8 cellular contexts compared by ENCODE assay signal in genomic region chr14:106234525-106235254, GRCh38.
DNase-seq lines count a peak whose midpoint lies in the region; ATAC-seq and TF ChIP-seq lines count a peak whose summit lies in the region.
"Not testable (repeated sequence)": the region's sequence is repeated elsewhere in the genome, so short reads cannot be mapped to it uniquely, and the experiment has no call there.

No MANE protein-coding gene starts in this region.

- H3K4me1 ChIP-seq in CD8-positive, alpha-beta memory T cell (ENCODE audit: insufficient read depth, low read length) = peaks cover 20% of the 10 kb centered on the region
- not testable (repeated sequence) for H3K4me1 ChIP-seq in KMS-11 (ENCODE audit: low read depth, poor library complexity, severe bottlenecking); endodermal cell (ENCODE audit: control insufficient read depth, insufficient read depth, low read length); neutrophil (ENCODE audit: control insufficient read depth in 1 of 2, insufficient read depth in 1 of 2, low read depth in 1 of 2, low read length in 1 of 2)

- not testable (repeated sequence) for H3K4me2 ChIP-seq in KMS-11

- TF ChIP-seq CTCF in KMS-11 (conservative IDR thresholded peaks at IDR 0.05; ENCODE audit: low read depth, low read length) = peak; percentile 55
- 0 out of 2 replicates have a peak, but pooled peaks have one; percentile 18 for TF ChIP-seq CTCF in WERI-Rb-1 (IDR thresholded peaks at IDR 0.05; ENCODE audit: low read depth, low read length)
- peak; percentile 18 for TF ChIP-seq CTCF in endodermal cell (conservative IDR thresholded peaks at IDR 0.05)
- TF ChIP-seq CTCF in neutrophil (IDR thresholded peaks at IDR 0.05) = peak; percentile 62

- H3K9ac ChIP-seq in KMS-11; endodermal cell (ENCODE audit: extremely low read depth, low read length, poor library complexity, severe bottlenecking): not testable (repeated sequence)

- H3K9me3 Mint-ChIP-seq in CD8-positive, alpha-beta memory T cell; activated T-cell treated with anti-CD3 and anti-CD28 coated beads, Interleukin-2, amount 50 U/mL, for 72 hours; stimulated activated naive CD8-positive, alpha-beta T cell treated with anti-CD3 and anti-CD28 coated beads, Interleukin-15, amount 100 ng/mL, for 72 hours: not testable (repeated sequence)
- peaks cover 90% of the 10 kb centered on the region for H3K9me3 Mint-ChIP-seq in endodermal cell

- not testable (repeated sequence) for H3K36me3 ChIP-seq in CD8-positive, alpha-beta memory T cell (ENCODE audit: insufficient read depth, low read length); KMS-11 (ENCODE audit: insufficient read depth); WERI-Rb-1; endodermal cell (ENCODE audit: control insufficient read depth, insufficient read depth, low read length); neutrophil

- H3K79me2 ChIP-seq in KMS-11 (ENCODE audit: insufficient read depth, low read depth) = not testable (repeated sequence)

- peaks cover 12 to 26% (median 22%) of the 10 kb centered on the region in 3 donors for H3K4me1 Mint-ChIP-seq in CD8-positive, alpha-beta memory T cell
- peaks cover 36% of the 10 kb centered on the region for H3K4me1 Mint-ChIP-seq in activated T-cell treated with anti-CD3 and anti-CD28 coated beads, Interleukin-2, amount 50 U/mL, for 72 hours (ENCODE audit: low read depth)
- not testable (repeated sequence) for H3K4me1 Mint-ChIP-seq in endodermal cell
- H3K4me1 Mint-ChIP-seq in stimulated activated naive CD8-positive, alpha-beta T cell treated with anti-CD3 and anti-CD28 coated beads, Interleukin-15, amount 100 ng/mL, for 72 hours = peaks cover 45% of the 10 kb centered on the region

- H3K4me3 ChIP-seq in CD8-positive, alpha-beta memory T cell (ENCODE audit: low read length); KMS-11 (IDR thresholded peaks at IDR 0.05; ENCODE audit: insufficient read depth, low read depth, low read length); WERI-Rb-1 (ENCODE audit: low read depth, low read length); endodermal cell (ENCODE audit: low read length); neutrophil (ENCODE audit: low read depth in 1 of 2, low read length in 1 of 2): not testable (repeated sequence)

- H2AFZ ChIP-seq in KMS-11 (ENCODE audit: low read depth) = peak overlapping the region; percentile 44; the same call in 1 of the 2 replicates

- not testable (repeated sequence) for H3K27me3 ChIP-seq in CD8-positive, alpha-beta memory T cell (ENCODE audit: insufficient read depth, low read length, poor library complexity, severe bottlenecking); KMS-11 (ENCODE audit: insufficient read depth, low read depth); endodermal cell (ENCODE audit: control insufficient read depth, insufficient read depth, low read length, poor library complexity, severe bottlenecking); neutrophil
- peaks cover 49% of the 10 kb centered on the region for H3K27me3 ChIP-seq in WERI-Rb-1 (ENCODE audit: insufficient read depth, low read depth, severe bottlenecking)

- not testable (repeated sequence) for H3K27ac Mint-ChIP-seq in CD8-positive, alpha-beta memory T cell; activated T-cell treated with anti-CD3 and anti-CD28 coated beads, Interleukin-2, amount 50 U/mL, for 72 hours; endodermal cell; stimulated activated naive CD8-positive, alpha-beta T cell treated with anti-CD3 and anti-CD28 coated beads, Interleukin-15, amount 100 ng/mL, for 72 hours

- peak in 3 of 5 donors; percentile 10 to 50 (median 17) for DNase-seq in CD8-positive, alpha-beta memory T cell
- peak; percentile 58 for DNase-seq in NCI-H69 (lab: John Stamatoyannopoulos, UW)
- not testable (repeated sequence) for DNase-seq in WERI-Rb-1; activated T-cell treated with anti-CD3 and anti-CD28 coated beads, Interleukin-2, amount 50 U/mL, for 72 hours; endodermal cell
- DNase-seq in stimulated activated naive CD8-positive, alpha-beta T cell treated with anti-CD3 and anti-CD28 coated beads, Interleukin-15, amount 100 ng/mL, for 72 hours = peak; percentile 17 to 31

- WGBS in endodermal cell (ENCODE audit: insufficient coverage in 1 of 2, insufficient read length in 1 of 2), 2 experiments = 59 to 70% methylated on average over 6 to 11 of the region's 17 CpGs

- POLR2A ChIA-PET in CD8-positive, alpha-beta memory T cell (lab: Charles Lee) = not testable (repeated sequence)

- peak; percentile 38 to 59 for ATAC-seq in activated T-cell treated with anti-CD3 and anti-CD28 coated beads, Interleukin-2, amount 50 U/mL, for 72 hours (replicated peaks in 1 of 2)
- not testable (repeated sequence) for ATAC-seq in stimulated activated naive CD8-positive, alpha-beta T cell treated with anti-CD3 and anti-CD28 coated beads, Interleukin-15, amount 100 ng/mL, for 72 hours

- H3K36me3 Mint-ChIP-seq in CD8-positive, alpha-beta memory T cell; activated T-cell treated with anti-CD3 and anti-CD28 coated beads, Interleukin-2, amount 50 U/mL, for 72 hours (ENCODE audit: insufficient read depth in 2 of 2); endodermal cell (ENCODE audit: low read depth): not testable (repeated sequence)

- H3K4me3 Mint-ChIP-seq in CD8-positive, alpha-beta memory T cell; activated T-cell treated with anti-CD3 and anti-CD28 coated beads, Interleukin-2, amount 50 U/mL, for 72 hours; endodermal cell: not testable (repeated sequence)
- H3K4me3 Mint-ChIP-seq in stimulated activated naive CD8-positive, alpha-beta T cell treated with anti-CD3 and anti-CD28 coated beads, Interleukin-15, amount 100 ng/mL, for 72 hours = peak overlapping the region in 1 of 2 donors; percentile 54

- peaks cover 21 to 37% of the 10 kb centered on the region in 2 donors for H3K27me3 Mint-ChIP-seq in CD8-positive, alpha-beta memory T cell
- H3K27me3 Mint-ChIP-seq in activated T-cell treated with anti-CD3 and anti-CD28 coated beads, Interleukin-2, amount 50 U/mL, for 72 hours (ENCODE audit: low read depth); endodermal cell (ENCODE audit: insufficient read depth); stimulated activated naive CD8-positive, alpha-beta T cell treated with anti-CD3 and anti-CD28 coated beads, Interleukin-15, amount 100 ng/mL, for 72 hours: not testable (repeated sequence)

- CTCF ChIA-PET in CD8-positive, alpha-beta memory T cell (lab: Charles Lee) = interaction anchor here (0.9 to 1.7 kb wide), 3 partner anchors 10 to 13 kb away, joined by 3 to 4 read pairs (median 3); no protein-coding TSS in a partner anchor

- H4K20me1 ChIP-seq in KMS-11 (ENCODE audit: insufficient read depth) = not testable (repeated sequence)

- H3K27ac ChIP-seq in CD8-positive, alpha-beta memory T cell (ENCODE audit: low read depth, low read length); KMS-11; WERI-Rb-1; endodermal cell (ENCODE audit: low read depth, low read length); neutrophil: not testable (repeated sequence)

- not testable (repeated sequence) for H3K9me3 ChIP-seq in CD8-positive, alpha-beta memory T cell (ENCODE audit: low read length); WERI-Rb-1 (ENCODE audit: severe bottlenecking); neutrophil
- peaks cover 67% of the 10 kb centered on the region for H3K9me3 ChIP-seq in endodermal cell (ENCODE audit: control insufficient read depth, low read length)
